Comparison of ENCODE assay signal across 31 cellular contexts in the genomic region with DNA sequence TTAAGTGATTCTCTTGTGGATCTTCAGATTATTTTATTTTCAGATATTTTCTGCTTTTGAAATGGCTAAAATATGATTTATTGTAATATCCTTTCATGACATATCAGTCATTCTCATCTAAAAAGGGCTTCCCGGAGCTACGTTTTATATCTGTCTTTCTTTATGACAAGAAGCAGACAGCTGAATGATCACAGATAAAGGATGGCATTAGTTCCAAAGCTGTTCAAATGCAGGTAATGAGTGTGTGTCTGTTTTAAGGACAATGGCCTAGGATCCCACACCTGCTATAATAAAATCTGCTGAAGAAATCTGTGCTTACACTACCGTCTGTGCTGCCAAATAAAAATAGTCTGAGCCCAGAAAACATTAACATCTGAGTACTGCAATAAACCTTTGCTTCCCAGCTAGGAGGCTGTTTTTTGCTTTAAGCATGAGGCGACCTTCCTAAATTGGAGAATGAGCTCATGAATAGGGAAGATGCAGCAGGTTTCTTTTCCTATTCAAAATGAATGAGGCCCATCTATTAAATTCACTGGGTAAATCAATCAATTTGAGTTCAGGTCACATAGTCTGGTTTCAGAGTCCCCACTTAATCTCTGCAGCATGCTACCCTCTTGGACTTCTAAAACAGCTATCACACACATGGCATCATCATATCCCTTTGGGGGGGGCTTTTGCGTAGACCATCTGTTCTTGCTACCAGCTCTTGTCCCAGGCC.
DNase-seq lines count a peak whose midpoint lies in the region; ATAC-seq and TF ChIP-seq lines count a peak whose summit lies in the region.
"Had no signal": no experiment of that assay in that cellular context is flagged by ENCODE, and none has a peak within 500 bp of the region (broad histone marks: within the 10 kb centered on the region; RNA-seq: fewer than 3 reads in every experiment).

No MANE protein-coding gene starts in this region.

- DNase-seq in DMS153 (lab: John Stamatoyannopoulos, UW) = peak; percentile 87
- DNase-seq in NCI-H146 (lab: John Stamatoyannopoulos, UW) = peak; percentile 86
- peak; percentile 84 for DNase-seq in NCI-H524 treated with DMSO at 0.1 percent for 48 hours (lab: John Stamatoyannopoulos, UW)
- peak; percentile 45 for DNase-seq in WERI-Rb-1
- no peak for DNase-seq in SIG-M5 (lab: John Stamatoyannopoulos, UW)
- DNase-seq in activated gamma-delta T cell (lab: John Stamatoyannopoulos, UW) = no peak
- no peak for DNase-seq in KBM-7
- DNase-seq: activated CD4-positive, alpha-beta T cell treated with anti-CD3 and anti-CD28 coated beads, Interleukin-2, amount 50 U/mL, for 1 hour; activated CD8-positive, alpha-beta memory T cell treated with anti-CD3 and anti-CD28 coated beads, Interleukin-2, amount 10 ng/mL, durations not matched to agents 7 days and 5 days; activated naive CD4-positive, alpha-beta T cell treated with anti-CD3 and anti-CD28 coated beads, Interleukin-2, amount 10 ng/mL, durations not matched to agents 7 days and 5 days; activated T-cell treated with anti-CD3 and anti-CD28 coated beads, Interleukin-2, amount 50 U/mL, for 48 hours; amniotic stem cell; GOT3; HFFc6; Karpas-422; kidney; naive B cell; NCI-H226; PC-9; stimulated activated CD4-positive, alpha-beta T cell treated with anti-CD3 and anti-CD28 coated beads, Interleukin-12 subunit alpha, Interleukin-12 subunit beta, amount 100 ng/mL, for 4 hours; stimulated activated CD4-positive, alpha-beta T cell treated with anti-CD3 and anti-CD28 coated beads, Interleukin-4, amount 100 ng/mL, for 24 hours; substantia nigra; upper lobe of right lung had no signal

- no peaks in the 10 kb centered on the region for H3K9me3 ChIP-seq in WERI-Rb-1 (ENCODE audit: severe bottlenecking)
- H3K9me3 ChIP-seq: breast epithelium, prostate gland, upper lobe of right lung had no signal

- TF ChIP-seq CTCF in WERI-Rb-1 (IDR thresholded peaks at IDR 0.05; ENCODE audit: low read depth, low read length) = no peak

- in situ Hi-C loops in KBM-7 (cut with MboI; ENCODE audit: low pct_unique_long_range_greater_than_20kb, low sequenced_read_pairs) = no loop called here

- H3K36me3 ChIP-seq in WERI-Rb-1 = no peaks in the 10 kb centered on the region
- H3K36me3 ChIP-seq: breast epithelium, prostate gland, upper lobe of right lung had no signal

- H3K27me3 ChIP-seq in WERI-Rb-1 (ENCODE audit: insufficient read depth, low read depth, severe bottlenecking) = no peaks in the 10 kb centered on the region
- H3K27me3 ChIP-seq: breast epithelium, upper lobe of right lung had no signal

- no peak overlapping the region for H3K4me3 ChIP-seq in WERI-Rb-1 (ENCODE audit: low read depth, low read length)
- H3K4me3 ChIP-seq: breast epithelium, GM12878, PC-9, prostate gland, upper lobe of right lung had no signal

- ATAC-seq in HG03378 (IDR thresholded peaks at IDR 0.05; ENCODE audit: unreplicated experiment) = no peak
- ATAC-seq: activated CD8-positive, alpha-beta memory T cell treated with anti-CD3 and anti-CD28 coated beads, Interleukin-2, amount 10 ng/mL, durations not matched to agents 7 days and 5 days; GM12878; Right ventricle myocardium inferior; sciatic nerve; stimulated activated effector memory CD8-positive, alpha-beta T cell treated with anti-CD3 and anti-CD28 coated beads, Interleukin-12 subunit alpha, Interleukin-12 subunit beta, amount 100 ng/mL, for 72 hours; upper lobe of right lung; WTC11 had no signal

- H3K27ac ChIP-seq in WERI-Rb-1 = peak overlapping the region; percentile 49
- H3K27ac ChIP-seq: breast epithelium, PC-9, prostate gland, upper lobe of right lung had no signal

Comparison
In these comparisons a context has a peak if more than half of its experiments do, and no peak if none do; other contexts are left out.
1. DNase-seq: peak in DMS153 (single experiment), NCI-H146 (single experiment), NCI-H524 treated with DMSO at 0.1 percent for 48 hours (single experiment) and WERI-Rb-1 (single experiment); none in SIG-M5 (single experiment), activated gamma-delta T cell (single experiment) and KBM-7 (single experiment).